8 cellular contexts compared by ENCODE assay signal in genomic region chr20:25318471-25319240, GRCh38.
DNase-seq lines count a peak whose midpoint lies in the region; ATAC-seq and TF ChIP-seq lines count a peak whose summit lies in the region.

No MANE protein-coding gene starts in this region.

- H3K27me3 ChIP-seq in BLaER1 (no peaks in the 10 kb centered on the region), dorsolateral prefrontal cortex (no peaks in the 10 kb centered on the region), mammary epithelial cell (ENCODE audit: insufficient read depth, low read length) (no peaks in the 10 kb centered on the region)

- H3K27ac ChIP-seq in BLaER1 = peak overlapping the region; percentile 93
- H3K27ac ChIP-seq in dorsolateral prefrontal cortex = peak overlapping the region in 58 of 59 donors; percentile 33 to 92 (median 85)
- H3K27ac ChIP-seq in mammary epithelial cell (ENCODE audit: insufficient read depth, low read depth, low read length) = no peak overlapping the region

- H4K20me1 ChIP-seq in BLaER1 (no peaks in the 10 kb centered on the region), mammary epithelial cell (ENCODE audit: insufficient read depth, low read length) (no peaks in the 10 kb centered on the region)

- intact Hi-C loops in dorsolateral prefrontal cortex (cut with DNase I) (no loop called here), mammary epithelial cell (cut with micrococcal nuclease) (no loop called here)

- peaks cover 0 to 5% (median 2%) of the 10 kb centered on the region in 3 donors for H3K27me3 Mint-ChIP-seq in immature natural killer cell (ENCODE audit: low read depth in 3 of 3)

- H3K4me1 ChIP-seq in BLaER1 = peaks cover 53% of the 10 kb centered on the region
- H3K4me1 ChIP-seq in mammary epithelial cell (ENCODE audit: insufficient read depth, low read length) = peaks cover 3% of the 10 kb centered on the region

- no peak overlapping the region for H3K4me3 Mint-ChIP-seq in immature natural killer cell

- H3K27ac Mint-ChIP-seq in immature natural killer cell = peak overlapping the region in 1 of 6 donors; percentile 30

- H3K4me3 ChIP-seq in BLaER1 = peak overlapping the region; percentile 54
- peak overlapping the region in 47 of 59 donors; percentile 1 to 59 (median 31) for H3K4me3 ChIP-seq in dorsolateral prefrontal cortex
- no peak overlapping the region for H3K4me3 ChIP-seq in mammary epithelial cell (replicated peaks in 1 of 3; ENCODE audit: insufficient read depth in 1 of 3, low read depth in 2 of 3, low read length in 3 of 3)

- H3K36me3 Mint-ChIP-seq in immature natural killer cell = peaks cover 0 to 4% (median 4%) of the 10 kb centered on the region in 3 donors

- in situ Hi-C loops in KBM-7 (cut with MboI; ENCODE audit: low pct_unique_long_range_greater_than_20kb, low sequenced_read_pairs) = no loop called here
- in situ Hi-C loops in mammary epithelial cell (cut with MboI; ENCODE audit: low sequenced_read_pairs in 2 of 2) = loop anchor here in 1 of 2 donors (25.0 kb wide), 5 partner anchors 106 to 544 kb away; partner anchors contain the start of genes ACSS1 and ZNF337

- ATAC-seq in GM19328 (IDR thresholded peaks at IDR 0.05; ENCODE audit: unreplicated experiment) (peak; percentile 91), HG03159 (IDR thresholded peaks at IDR 0.05; ENCODE audit: unreplicated experiment) (peak; percentile 95)

- peak in 2 of 56 donors; percentile 9 to 18 for TF ChIP-seq CTCF in dorsolateral prefrontal cortex (IDR thresholded peaks at IDR 0.05 in 54 of 56, conservative IDR thresholded peaks at IDR 0.05 in 2 of 56; ENCODE audit: low read depth in 1 of 56, partially characterized antibody in 56 of 56)
- TF ChIP-seq CTCF in mammary epithelial cell (conservative IDR thresholded peaks at IDR 0.05 in 1 of 2, IDR thresholded peaks at IDR 0.05 in 1 of 2; ENCODE audit: extremely low read depth in 1 of 2, insufficient read depth in 1 of 2, low read depth in 1 of 2, low read length in 2 of 2) = no peak

- peak in 3 of 10 donors; percentile 34 to 45 (median 41) for DNase-seq in dorsolateral prefrontal cortex
- no peak for DNase-seq in KBM-7
- DNase-seq in ureter (ENCODE audit: low spot score) = no peak
- no peak for DNase-seq in mammary epithelial cell
- no peak for DNase-seq in immature natural killer cell

- WGBS in mammary epithelial cell (ENCODE audit: low coverage, missing lambda C conversion rate) = 98% methylated on average over 16 of the region's 16 CpGs

- peaks cover 0 to 2% (median 0%) of the 10 kb centered on the region in 6 donors for H3K9me3 Mint-ChIP-seq in immature natural killer cell

- H3K79me2 ChIP-seq in mammary epithelial cell (ENCODE audit: insufficient read depth, low read length) = no peaks in the 10 kb centered on the region

- CTCF ChIA-PET in mammary epithelial cell (lab: Charles Lee; ENCODE audit: low non-redundant PET) = no interaction called here

- dilution Hi-C loops in mammary epithelial cell (cut with HindIII; ENCODE audit: low sequenced_read_pairs) = no loop called here

- H3K4me1 Mint-ChIP-seq in immature natural killer cell = peaks cover 35 to 55% of the 10 kb centered on the region in 2 donors

- H3K4me2 ChIP-seq in BLaER1 (peak overlapping the region; percentile 94), mammary epithelial cell (ENCODE audit: insufficient read depth, low read depth, low read length) (no peak overlapping the region)

- H3K9me3 ChIP-seq in BLaER1 (no peaks in the 10 kb centered on the region), mammary epithelial cell (replicated peaks; ENCODE audit: insufficient read depth, low read length) (no peaks in the 10 kb centered on the region)

- no peak overlapping the region for H2AFZ ChIP-seq in mammary epithelial cell (ENCODE audit: low read depth, low read length)

- H3K36me3 ChIP-seq in BLaER1 = peaks cover 72% of the 10 kb centered on the region
- no peaks in the 10 kb centered on the region for H3K36me3 ChIP-seq in mammary epithelial cell (ENCODE audit: insufficient read depth, low read length)

- no TSS peak for BruUV-seq in mammary epithelial cell (replicated peaks; lab: Mats Ljungman, UMichigan)

- peak overlapping the region; percentile 81 for H3K9ac ChIP-seq in BLaER1
- H3K9ac ChIP-seq in mammary epithelial cell (ENCODE audit: insufficient read depth, low read length) = no peak overlapping the region

Comparison
In these comparisons a context has a peak if more than half of its experiments do, and no peak if none do; other contexts are left out.
1. H3K4me3 ChIP-seq: peak in BLaER1 (single experiment) and dorsolateral prefrontal cortex (47 of 59); none in mammary epithelial cell (0 of 3).